Comparison of ENCODE assay signal across 8 cellular contexts in the genomic region with DNA sequence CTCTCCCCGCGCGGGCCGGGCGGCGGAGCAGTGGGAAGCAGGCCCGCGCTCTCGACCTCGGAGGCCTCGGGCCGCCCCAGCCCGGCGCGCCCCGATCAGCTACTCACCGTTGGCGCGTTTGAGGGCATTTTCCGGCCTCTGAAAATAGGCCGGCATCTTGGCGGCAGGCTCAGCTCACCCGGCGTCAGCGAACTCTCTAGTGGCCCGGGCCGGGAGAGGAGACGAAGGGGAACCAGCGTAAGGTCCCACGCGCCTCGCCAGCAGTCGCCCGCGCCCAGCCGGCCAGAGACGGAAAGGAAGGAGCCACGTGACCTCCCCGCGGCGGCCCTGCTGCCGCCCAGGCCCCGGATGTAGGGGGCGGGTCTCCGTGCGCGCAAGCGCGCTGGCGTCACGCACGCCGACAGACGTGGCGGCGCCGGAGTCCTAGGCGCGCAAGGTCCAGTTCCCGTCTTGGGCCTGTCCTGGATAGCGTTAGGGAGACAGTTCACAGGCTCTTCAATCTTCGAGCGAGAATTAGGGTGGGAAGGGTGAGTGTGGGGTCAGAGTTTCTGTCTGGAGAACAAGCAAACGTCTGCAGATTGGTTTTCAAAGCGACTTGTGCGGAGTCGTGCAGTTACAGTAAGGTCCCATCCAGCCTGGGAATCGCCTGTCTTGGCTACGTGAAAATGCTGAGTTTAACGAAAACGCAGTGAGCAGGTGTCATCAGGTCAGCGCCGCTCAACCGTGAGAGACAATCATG. TPM values are rescaled to one million over a fixed set of nuclear protein-coding genes. Genes with fewer than 3 reads are reported as not detected.
DNase-seq lines count a peak whose midpoint lies in the region; ATAC-seq, FAIRE-seq and TF ChIP-seq lines count a peak whose summit lies in the region.

Gene EIF3A, minus strand, starts transcription at position 297 of the 739 bp plus-strand sequence. Its CDS starts 141 bp downstream, at position 156.

- peak; percentile 98 for TF ChIP-seq POLR2A in GM19193 (IDR thresholded peaks at IDR 0.05; ENCODE audit: extremely low read depth, insufficient read depth, insufficient read length)
- TF ChIP-seq POLR2A in HepG2 (IDR thresholded peaks at IDR 0.05; ENCODE audit: insufficient read depth in 1 of 2, low read depth in 2 of 2, low read length in 2 of 2): peak; percentile 93 to 99

- CTCF ChIA-PET in BJ (lab: Yijun Ruan, JAX) (no interaction called here), HepG2 (lab: Yijun Ruan, JAX; ENCODE audit: low intra/inter-chr PET ratio, low total read pairs) (no interaction called here)

- no peak within 1 kb of the TSS for H2AFZ ChIP-seq in HepG2 (ENCODE audit: low read length)

- peaks cover 53% of the 10 kb centered on the region for H3K4me1 ChIP-seq in HepG2 (ENCODE audit: insufficient read depth, low read length)

- no peak for TF ChIP-seq EP300 in HepG2 (IDR thresholded peaks at IDR 0.05; ENCODE audit: low read depth in 2 of 2, low read length in 2 of 2)
- 0 out of 2 replicates have a peak, but pooled peaks have one; percentile 11 for TF ChIP-seq EP300 in HepG2 (CRISPR knock-in tag; IDR thresholded peaks at IDR 0.05; ENCODE audit: borderline replicate concordance)

- TF ChIP-seq RAD21 in HepG2 (CRISPR knock-in tag; IDR thresholded peaks at IDR 0.05): no peak

- POLR2A ChIA-PET in BJ (lab: Charles Lee): interaction anchor here (0.6 kb wide), 1 partner anchor 10 kb away, joined by 3 read pairs; no protein-coding TSS in a partner anchor
- POLR2A ChIA-PET in HepG2 (lab: Yijun Ruan, JAX): interaction anchor here (0.6 to 3.3 kb wide), 9 partner anchors 15 to 85 kb away, joined by 3 to 26 read pairs (median 5); partner anchors contain the start of genes DENND10, NANOS1 and SFXN4

- TF ChIP-seq CTCF in BJ (IDR thresholded peaks at IDR 0.05; ENCODE audit: insufficient read depth, low read depth, low read length) (no peak), HepG2 (CRISPR knock-in tag; IDR thresholded peaks at IDR 0.05) (peak; percentile 5; the same call in 1 of the 2 replicates)

- in situ Hi-C loops in HepG2 (cut with HindIII; ENCODE audit: extremely low pct_ligation_motif_present, low pct_unique_long_range_greater_than_20kb): no loop called here

- under 1% methylated on average over 14 of the region's 74 CpGs for WGBS in HepG2 (ENCODE audit: low lambda C conversion rate)

- intact Hi-C loops in HepG2 (cut with micrococcal nuclease; ENCODE audit: unreplicated experiment): loop anchor here (2.0 to 10.0 kb wide), 2 partner anchors 40 to 94 kb away; partner anchors contain the start of gene PRDX3

- peaks cover 56% of the 10 kb centered on the region for H3K79me2 ChIP-seq in HepG2 (ENCODE audit: insufficient read depth, low read length)

- peak within 1 kb of the TSS; percentile 94 for H3K27ac ChIP-seq in HepG2 (ENCODE audit: extremely low read length, insufficient read depth, low read length)

- H3K4me2 ChIP-seq in HepG2 (ENCODE audit: low read depth, low read length): peak within 1 kb of the TSS; percentile 83

- H3K9ac ChIP-seq in HepG2 (ENCODE audit: insufficient read depth, low read depth, low read length): peak within 1 kb of the TSS; percentile 95

- H3K27me3 ChIP-seq in BJ (ENCODE audit: control insufficient read depth, insufficient read depth, low read length): no peaks in the 10 kb centered on the region
- no peaks in the 10 kb centered on the region; a peak in 1 of 5 replicates for H3K27me3 ChIP-seq in HepG2 (ENCODE audit: control insufficient read depth in 1 of 2, insufficient read depth in 2 of 2, low read length in 2 of 2)

- peak within 1 kb of the TSS; percentile 93 for H3K4me3 ChIP-seq in BJ (ENCODE audit: low read depth, low read length)
- H3K4me3 ChIP-seq in HepG2 (replicated peaks in 1 of 3; ENCODE audit: insufficient read depth in 1 of 3, low read depth in 2 of 3, low read length in 3 of 3): peak within 1 kb of the TSS; percentile 79 to 99 (median 90)

- H3K36me3 ChIP-seq in BJ (ENCODE audit: control insufficient read depth, insufficient read depth, low read length): no peaks in the 10 kb centered on the region
- H3K36me3 ChIP-seq in HepG2 (replicated peaks in 1 of 2; ENCODE audit: control insufficient read depth in 1 of 2, insufficient read depth in 2 of 2, low read length in 2 of 2): no peaks in the 10 kb centered on the region; a peak in 2 of 5 replicates

- ATAC-seq in HG03432 (IDR thresholded peaks at IDR 0.05; ENCODE audit: unreplicated experiment) (peak; percentile 89), HepG2 (peak; percentile 91)

- no TSS peak for BruUV-seq in HepG2 (replicated peaks; lab: Mats Ljungman, UMichigan)

- peak; percentile 51 for DNase-seq in BJ (ENCODE audit: low read depth)
- DNase-seq in NCI-H69 (lab: John Stamatoyannopoulos, UW): peak; percentile 89
- DNase-seq in activated CD4-positive, alpha-beta T cell treated with anti-CD3 and anti-CD28 coated beads, Interleukin-2, amount 50 U/mL, for 24 hours (ENCODE audit: low read depth in 1 of 2, low spot score in 1 of 2): peak; percentile 83 to 84
- peak; percentile 96 for DNase-seq in dermis blood vessel endothelial cell
- peak; percentile 82 for DNase-seq in HepG2 (ENCODE audit: low spot score)
- peak; percentile 88 to 91 for DNase-seq in stimulated activated CD4-positive, alpha-beta T cell treated with anti-CD3 and anti-CD28 coated beads, Interleukin-2, amount 100 ng/mL, for 48 hours

- peaks cover 43% of the 10 kb centered on the region for H4K20me1 ChIP-seq in HepG2 (ENCODE audit: insufficient read depth, low read length)

- no peaks in the 10 kb centered on the region for H3K9me3 ChIP-seq in HepG2 (ENCODE audit: low read length)

- peak; percentile 34 for FAIRE-seq in HepG2 (lab: Jason Lieb, UNC)

TF ChIP-seq in HepG2, 621 proteins besides CTCF, POLR2A, EP300 and RAD21 (continues in another document):
- TF ChIP-seq BHLHE40 (IDR thresholded peaks at IDR 0.05; ENCODE audit: low read length) (peak; percentile 83), ZNF33A (CRISPR knock-in tag; IDR thresholded peaks at IDR 0.05; ENCODE audit: borderline replicate concordance) (no peak), CAMTA2 (CRISPR knock-in tag; IDR thresholded peaks at IDR 0.05; ENCODE audit: borderline replicate concordance) (0 out of 2 replicates have a peak, but pooled peaks have one; percentile 47), ZBTB20 (CRISPR knock-in tag; IDR thresholded peaks at IDR 0.05; ENCODE audit: borderline replicate concordance, low read depth) (0 out of 2 replicates have a peak, but pooled peaks have one; percentile 41), ARID3A (IDR thresholded peaks at IDR 0.05; ENCODE audit: low read depth, low read length) (0 out of 2 replicates have a peak, but pooled peaks have one; percentile 13), KDM4B (CRISPR knock-in tag; IDR thresholded peaks at IDR 0.05) (no peak)

RNA-seq across cellular contexts. Expression of gene EIF3A, which starts in this region (rescaled TPM):
- 17.5 and 36.1 TPM in 2 replicates for polyA plus RNA-seq in BJ (2011; rRNA removed)
- 31.0 and 53.3 TPM in 2 replicates for polyA minus RNA-seq in BJ (2011; rRNA and poly(A)+ RNA removed)
- total RNA-seq in dermis blood vessel endothelial cell: 131 and 167 TPM in 2 replicates
- 117 and 168 TPM in 2 replicates for total RNA-seq in HepG2 (2016; rRNA removed; fragmentation: Illumina TruSeq; extraction: Trizol)
- total RNA-seq in HepG2 (2016; cell fraction: cytosol; rRNA removed; fragmentation: Illumina TruSeq; extraction: Trizol; ENCODE audit: low read depth): 7.3 and 9.3 TPM in 2 replicates
- 115 and 148 TPM in 2 replicates for total RNA-seq in HepG2 (2016; cell fraction: insoluble cytoplasmic fraction; rRNA removed; fragmentation: Illumina TruSeq; extraction: Trizol)
- 23.1 and 23.6 TPM in 2 replicates for total RNA-seq in HepG2 (2016; cell fraction: membrane; rRNA removed; fragmentation: Illumina TruSeq; extraction: Trizol)
- total RNA-seq in HepG2 (2016; cell fraction: nucleus; rRNA removed; fragmentation: Illumina TruSeq; extraction: Trizol): 102 and 106 TPM in 2 replicates
- polyA plus RNA-seq in HepG2 (2011; rRNA removed): 25.6 and 28.3 TPM in 2 replicates
- 15.4 and 25.4 TPM in 2 replicates for polyA plus RNA-seq in HepG2 (2011; cell fraction: cytosol; rRNA removed)
- polyA plus RNA-seq in HepG2 (2011; cell fraction: nucleus; rRNA removed): 26.1 and 34.0 TPM in 2 replicates
- 86.7 and 95.1 TPM in 2 replicates for polyA plus RNA-seq in HepG2 (2012)
- polyA plus RNA-seq in HepG2 (2016; cell fraction: cytosol; fragmentation: Illumina TruSeq; extraction: Trizol; ENCODE audit: low read depth): 2.7 and 3.3 TPM in 2 replicates
- 125 and 133 TPM in 2 replicates for polyA plus RNA-seq in HepG2 (2016; cell fraction: insoluble cytoplasmic fraction; fragmentation: Illumina TruSeq; extraction: Trizol; ENCODE audit: low read depth)
- polyA plus RNA-seq in HepG2 (2016; cell fraction: membrane; fragmentation: Illumina TruSeq; extraction: Trizol; ENCODE audit: low read depth): 6.3 and 7.4 TPM in 2 replicates
- polyA plus RNA-seq in HepG2 (2016; cell fraction: nucleus; fragmentation: Illumina TruSeq; extraction: Trizol; ENCODE audit: insufficient read depth, low read depth): 107 and 120 TPM in 2 replicates
- 42.9 and 64.9 TPM in 2 replicates for polyA minus RNA-seq in HepG2 (2011; rRNA and poly(A)+ RNA removed; ENCODE audit: low replicate concordance)
- 60.5 and 73.1 TPM in 2 replicates for polyA minus RNA-seq in HepG2 (2011; cell fraction: cytosol; rRNA and poly(A)+ RNA removed)
- polyA minus RNA-seq in HepG2 (2011; cell fraction: nucleus; rRNA and poly(A)+ RNA removed): 107 and 117 TPM in 2 replicates

Comparison
In these comparisons a context has a peak if more than half of its experiments do, and no peak if none do; other contexts are left out.
1. Peak in every context shown above with its lines: DNase-seq, ATAC-seq, H3K4me3 ChIP-seq and H3K27ac ChIP-seq.